In genomic region chr5:56663523-56663922, GRCh38 we compare ENCODE assay signal across 16 cellular contexts.
DNase-seq lines count a peak whose midpoint lies in the region; ATAC-seq and TF ChIP-seq lines count a peak whose summit lies in the region.
"Had no signal": no experiment of that assay in that cellular context is flagged by ENCODE, and none has a peak within 500 bp of the region (broad histone marks: within the 10 kb centered on the region; RNA-seq: fewer than 3 reads in every experiment).

No MANE protein-coding gene starts in this region.

- no peaks in the 10 kb centered on the region for H4K20me1 ChIP-seq in neural progenitor cell (ENCODE audit: low read depth)

- H3K4me3 Mint-ChIP-seq in activated B cell treated with CpG ODN at 0.5 μM for 24 hours (no peak overlapping the region), neural progenitor cell (no peak overlapping the region)
- H3K4me3 Mint-ChIP-seq: CD4-positive, alpha-beta T cell had no signal

- H3K36me3 Mint-ChIP-seq in activated B cell treated with CpG ODN at 0.5 μM for 24 hours (ENCODE audit: low read depth) (peaks cover 6% of the 10 kb centered on the region), neural progenitor cell (peaks cover 2% of the 10 kb centered on the region)

- H3K27me3 ChIP-seq in H7 (ENCODE audit: control insufficient read depth, insufficient read depth, low read length) = no peaks in the 10 kb centered on the region
- H3K27me3 ChIP-seq in neural progenitor cell = no peaks in the 10 kb centered on the region
- no peaks in the 10 kb centered on the region for H3K27me3 ChIP-seq in WERI-Rb-1 (ENCODE audit: insufficient read depth, low read depth, severe bottlenecking)

- H3K4me2 ChIP-seq in neural progenitor cell = peak overlapping the region; percentile 32

- no peak for TF ChIP-seq CTCF in activated B cell treated with CpG ODN at 0.5 μM for 24 hours (IDR thresholded peaks at IDR 0.05)
- TF ChIP-seq CTCF in neural progenitor cell (IDR thresholded peaks at IDR 0.05) = no peak
- TF ChIP-seq CTCF in WERI-Rb-1 (IDR thresholded peaks at IDR 0.05; ENCODE audit: low read depth, low read length) = no peak

- peaks cover 15% of the 10 kb centered on the region for H3K4me1 ChIP-seq in neural progenitor cell
- H3K4me1 ChIP-seq: HAP-1 had no signal

- H3K36me3 ChIP-seq in H7 (replicated peaks; ENCODE audit: control insufficient read depth, insufficient read depth, low read length) = no peaks in the 10 kb centered on the region
- H3K36me3 ChIP-seq in neural progenitor cell = no peaks in the 10 kb centered on the region
- no peaks in the 10 kb centered on the region for H3K36me3 ChIP-seq in WERI-Rb-1
- H3K36me3 ChIP-seq: HAP-1 had no signal

- H3K27ac ChIP-seq in neural progenitor cell = no peak overlapping the region
- no peak overlapping the region for H3K27ac ChIP-seq in WERI-Rb-1

- POLR2A ChIA-PET in activated B cell treated with CpG ODN at 0.5 μM for 24 hours (lab: Charles Lee) = no interaction called here

- intact Hi-C loops in activated B cell treated with CpG ODN at 0.5 μM for 24 hours (cut with micrococcal nuclease) = no loop called here

- H3F3A ChIP-seq in neural progenitor cell (ENCODE audit: low read depth) = peaks cover 7% of the 10 kb centered on the region

- H3K4me3 ChIP-seq in H7 (ENCODE audit: insufficient read depth, low read depth, low read length) (no peak overlapping the region), neural progenitor cell (no peak overlapping the region), WERI-Rb-1 (ENCODE audit: low read depth, low read length) (no peak overlapping the region)
- H3K4me3 ChIP-seq: HAP-1, K562 had no signal

- no peak overlapping the region for H3K9ac ChIP-seq in neural progenitor cell

- CTCF ChIA-PET in activated B cell treated with CpG ODN at 0.5 μM for 24 hours (lab: Charles Lee) = no interaction called here

- H3K27ac Mint-ChIP-seq in activated B cell treated with CpG ODN at 0.5 μM for 24 hours = peak overlapping the region; percentile 14
- H3K27ac Mint-ChIP-seq in neural progenitor cell = no peak overlapping the region
- H3K27ac Mint-ChIP-seq: CD4-positive, alpha-beta T cell had no signal

- H3K27me3 Mint-ChIP-seq in activated B cell treated with CpG ODN at 0.5 μM for 24 hours (no peaks in the 10 kb centered on the region), neural progenitor cell (ENCODE audit: insufficient read depth, low read depth) (no peaks in the 10 kb centered on the region)
- H3K27me3 Mint-ChIP-seq: CD4-positive, alpha-beta T cell had no signal

- peaks cover 42% of the 10 kb centered on the region for H3K4me1 Mint-ChIP-seq in activated B cell treated with CpG ODN at 0.5 μM for 24 hours
- no peaks in the 10 kb centered on the region for H3K4me1 Mint-ChIP-seq in neural progenitor cell

- H3K9me3 Mint-ChIP-seq in activated B cell treated with CpG ODN at 0.5 μM for 24 hours = peaks cover 7% of the 10 kb centered on the region
- peaks cover 6% of the 10 kb centered on the region for H3K9me3 Mint-ChIP-seq in neural progenitor cell

- no peak for ATAC-seq in activated B cell treated with CpG ODN at 0.5 μM for 24 hours (ENCODE audit: low read depth)
- ATAC-seq in SK-N-SH treated with all-trans-retinoic acid at 6 μM for 48 hours = no peak
- ATAC-seq: K562 had no signal

- H3K79me2 ChIP-seq in neural progenitor cell (ENCODE audit: low read depth) = no peaks in the 10 kb centered on the region

- DNase-seq in H7 = peak; percentile 21
- peak; percentile 36 for DNase-seq in NCI-H146 treated with DMSO at 0.1 percent for 48 hours (lab: John Stamatoyannopoulos, UW; ENCODE audit: unreplicated experiment)
- DNase-seq in activated B cell treated with CpG ODN at 0.5 μM for 24 hours = no peak
- peak; percentile 7 for DNase-seq in neural progenitor cell (ENCODE audit: low spot score)
- no peak for DNase-seq in GM19240 (ENCODE audit: insufficient read length, low spot score)
- DNase-seq in WERI-Rb-1 = no peak
- no peak for DNase-seq in NCI-H1105 treated with DMSO at 0.1 percent for 48 hours (lab: John Stamatoyannopoulos, UW)
- DNase-seq: ACHN; C1 segment of cervical spinal cord; CD4-positive, alpha-beta T cell; DMS153; DMS79 treated with DMSO at 0.1 percent for 48 hours; EL had no signal

- H2AFZ ChIP-seq in neural progenitor cell (replicated peaks) = no peak overlapping the region

- H3K9me3 ChIP-seq in neural progenitor cell (ENCODE audit: low read depth) = no peaks in the 10 kb centered on the region
- no peaks in the 10 kb centered on the region for H3K9me3 ChIP-seq in WERI-Rb-1 (ENCODE audit: severe bottlenecking)
- H3K9me3 ChIP-seq: HAP-1 had no signal

TF ChIP-seq in SK-N-SH treated with all-trans-retinoic acid at 6 μM for 48 hours, 23 proteins besides CTCF, POLR2A, EP300 and RAD21:
- TF ChIP-seq CREB5 (CRISPR knock-in tag; IDR thresholded peaks at IDR 0.05; ENCODE audit: low read depth) (no peak), OSR1 (CRISPR knock-in tag; IDR thresholded peaks at IDR 0.05) (no peak)

Comparison
In these comparisons a context has a peak if more than half of its experiments do, and no peak if none do; other contexts are left out.
1. DNase-seq: peak in H7 (single experiment), NCI-H146 treated with DMSO at 0.1 percent for 48 hours (single experiment) and neural progenitor cell (single experiment); none in activated B cell treated with CpG ODN at 0.5 μM for 24 hours (single experiment), GM19240 (single experiment), WERI-Rb-1 (single experiment) and NCI-H1105 treated with DMSO at 0.1 percent for 48 hours (single experiment).